Comparison of ENCODE assay signal across 8 cellular contexts in genomic region chr5:76403713-76403962, GRCh38. TPM values are rescaled to one million over a fixed set of nuclear protein-coding genes. Genes with fewer than 3 reads are reported as not detected.
DNase-seq lines count a peak whose midpoint lies in the region; ATAC-seq and TF ChIP-seq lines count a peak whose summit lies in the region.

No MANE protein-coding gene starts in this region.

- CTCF ChIA-PET in GM10248 (lab: Yijun Ruan, JAX), result interaction anchor here (0.8 to 2.6 kb wide), 19 partner anchors 9 to 371 kb away, joined by 3 to 28 read pairs (median 5); no protein-coding TSS in a partner anchor

- DNase-seq in GM10248 (ENCODE audit: extremely low spot score) (no peak), fibroblast of lung (ENCODE audit: low read depth in 2 of 2) (no peak), trophoblast cell (no peak), HuH-7.5 (ENCODE audit: low spot score) (no peak), OCI-M2 (lab: John Stamatoyannopoulos, UW; ENCODE audit: unreplicated experiment) (no peak)

- no peak overlapping the region for H2BK12ac ChIP-seq in trophoblast cell (ENCODE audit: low read length)

- H2BK5ac ChIP-seq in trophoblast cell (ENCODE audit: low read depth, low read length, poor library complexity), result no peak overlapping the region

- H3K36me3 ChIP-seq in fibroblast of lung (ENCODE audit: control insufficient read depth, insufficient read depth, low read length), result no peaks in the 10 kb centered on the region
- no peaks in the 10 kb centered on the region for H3K36me3 ChIP-seq in trophoblast cell (ENCODE audit: control insufficient read depth in 1 of 2, insufficient read depth in 2 of 2, low read length in 2 of 2)

- H2AFZ ChIP-seq in fibroblast of lung (ENCODE audit: low read length), result no peak overlapping the region
- H2AFZ ChIP-seq in trophoblast cell (ENCODE audit: insufficient read depth, low read length, poor library complexity), result no peak overlapping the region

- H4K8ac ChIP-seq in trophoblast cell (ENCODE audit: low read depth, low read length), result no peak overlapping the region

- H3K27ac ChIP-seq in fibroblast of lung (ENCODE audit: insufficient read depth, low read length), result no peak overlapping the region
- no peak overlapping the region for H3K27ac ChIP-seq in trophoblast cell (ENCODE audit: low read depth, low read length)

- ATAC-seq in GM21528 (IDR thresholded peaks at IDR 0.05; ENCODE audit: low FRiP score, unreplicated experiment) (no peak), HG02610 (IDR thresholded peaks at IDR 0.05; ENCODE audit: unreplicated experiment) (no peak)

- H3K79me2 ChIP-seq in fibroblast of lung (ENCODE audit: control insufficient read depth, insufficient read depth, low read length), result no peaks in the 10 kb centered on the region
- no peaks in the 10 kb centered on the region for H3K79me2 ChIP-seq in trophoblast cell (ENCODE audit: control insufficient read depth, insufficient read depth, low read length, poor library complexity)

- no peaks in the 10 kb centered on the region for H4K20me1 ChIP-seq in fibroblast of lung (ENCODE audit: control insufficient read depth, extremely low read depth, insufficient read depth, low read length)

- H2AK5ac ChIP-seq in trophoblast cell (ENCODE audit: low read length), result no peak overlapping the region

- no peaks in the 10 kb centered on the region for H3K79me1 ChIP-seq in trophoblast cell (ENCODE audit: low read length)

- H3K9ac ChIP-seq in fibroblast of lung (ENCODE audit: insufficient read depth, low read length) (no peak overlapping the region), trophoblast cell (ENCODE audit: low read length) (no peak overlapping the region)

- no peak overlapping the region for H2BK120ac ChIP-seq in trophoblast cell (ENCODE audit: insufficient read depth, low read length, poor library complexity)

- no peak overlapping the region for H3K23ac ChIP-seq in trophoblast cell (ENCODE audit: low read length)

- WGBS in trophoblast cell (ENCODE audit: extremely low coverage, insufficient coverage, insufficient read length), result no CpG with 5 or more reads among the region's 19 CpGs

- POLR2A ChIA-PET in GM10248 (lab: Yijun Ruan, JAX), result no interaction called here

- H3K4me1 ChIP-seq in fibroblast of lung (ENCODE audit: control insufficient read depth, extremely low read depth, insufficient read depth, low read length), result no peaks in the 10 kb centered on the region
- H3K4me1 ChIP-seq in trophoblast cell (ENCODE audit: control insufficient read depth in 1 of 2, insufficient read depth in 2 of 2, low read length in 2 of 2), result no peaks in the 10 kb centered on the region

- TF ChIP-seq CTCF in GM10248 (IDR thresholded peaks at IDR 0.05; ENCODE audit: control extremely low read depth, extremely low read depth, low read depth, missing control alignments) (peak; percentile 40), fibroblast of lung (conservative IDR thresholded peaks at IDR 0.05 in 1 of 2, IDR thresholded peaks at IDR 0.05 in 1 of 2; ENCODE audit: low read depth in 1 of 2, low read length in 2 of 2) (no peak)

- H3K27me3 ChIP-seq in fibroblast of lung (ENCODE audit: control insufficient read depth, insufficient read depth, low read length) (peaks cover 28% of the 10 kb centered on the region), trophoblast cell (ENCODE audit: insufficient read depth, low read length) (no peaks in the 10 kb centered on the region)

- no peak overlapping the region for H3K4ac ChIP-seq in trophoblast cell (ENCODE audit: low read depth, low read length)

- no peaks in the 10 kb centered on the region for H3K9me3 ChIP-seq in fibroblast of lung (ENCODE audit: control insufficient read depth, insufficient read depth, low read depth, low read length)
- H3K9me3 ChIP-seq in trophoblast cell (ENCODE audit: insufficient read depth, low read depth, low read length), result peaks cover 5% of the 10 kb centered on the region

- no peak overlapping the region for H3K14ac ChIP-seq in trophoblast cell (ENCODE audit: low read length)

- H4K12ac ChIP-seq in trophoblast cell (ENCODE audit: low read depth, low read length), result no peak overlapping the region

- H3K4me2 ChIP-seq in fibroblast of lung (ENCODE audit: extremely low read depth, insufficient read depth, low read length) (peak overlapping the region; percentile 57), trophoblast cell (ENCODE audit: low read length) (peak overlapping the region; percentile 92)

- no peak overlapping the region for H3K18ac ChIP-seq in trophoblast cell (ENCODE audit: low read length)

- H4K91ac ChIP-seq in trophoblast cell (ENCODE audit: low read depth, low read length), result no peak overlapping the region

- H3K4me3 ChIP-seq in fibroblast of lung (replicated peaks in 1 of 4; ENCODE audit: control extremely low read depth in 1 of 4, insufficient read depth in 1 of 4, low read depth in 3 of 4, low read length in 4 of 4), result peak overlapping the region in 2 of 4 experiments; percentile 28 to 61
- H3K4me3 ChIP-seq in trophoblast cell (ENCODE audit: low read depth, low read length), result peak overlapping the region; percentile 84

TF ChIP-seq in PFSK-1, 5 proteins besides CTCF, POLR2A, EP300 and RAD21:
- TF ChIP-seq FOXP2 (optimal IDR thresholded peaks at IDR 0.05; ENCODE audit: borderline replicate concordance, extremely low read depth, extremely low read length, insufficient read depth) (peak; percentile 52), SIN3A (IDR thresholded peaks at IDR 0.05; ENCODE audit: borderline replicate concordance, insufficient read depth, low read length) (no peak)
TF ChIP-seq in PFSK-1: peak in this region for 1.

RNA-seq across cellular contexts. Expression of gene IQGAP2, which starts 0.6 kb away (rescaled TPM):
- 27.7 TPM for polyA plus RNA-seq in PFSK-1 (2012; ENCODE audit: insufficient read length, low read depth)
- 7.9 and 8.5 TPM in 2 replicates for total RNA-seq in fibroblast of lung
- polyA plus RNA-seq in fibroblast of lung, result 5.1 and 7.0 TPM in 2 replicates
- polyA plus RNA-seq in fibroblast of lung (2012), result 3.8 and 4.9 TPM in 2 replicates
- not detected in 2 replicates for polyA minus RNA-seq in fibroblast of lung (ENCODE audit: low replicate concordance)
- 9.5 and 9.6 TPM in 2 replicates for polyA plus RNA-seq in trophoblast cell (2013)
